Comparison of ENCODE assay signal across 1 cellular context in genomic region chr9:72946318-72946717, GRCh38.
TF ChIP-seq lines count a peak whose summit lies in the region.

No MANE protein-coding gene starts in this region.

TF ChIP-seq in endothelial cell of umbilical vein, 7 proteins besides CTCF, POLR2A, EP300 and RAD21 (continued from another document):
- TF ChIP-seq JUN (IDR thresholded peaks at IDR 0.05; ENCODE audit: borderline replicate concordance, insufficient read depth, insufficient read length, low read depth): no peak
- no peak for TF ChIP-seq GATA2 (IDR thresholded peaks at IDR 0.05; ENCODE audit: insufficient read depth, insufficient read length, low read depth, low read length)
- no peak for TF ChIP-seq FOS (IDR thresholded peaks at IDR 0.05; ENCODE audit: borderline replicate concordance, insufficient read depth, low read length)
